Comparison of ENCODE assay signal across 8 cellular contexts in the genomic region with DNA sequence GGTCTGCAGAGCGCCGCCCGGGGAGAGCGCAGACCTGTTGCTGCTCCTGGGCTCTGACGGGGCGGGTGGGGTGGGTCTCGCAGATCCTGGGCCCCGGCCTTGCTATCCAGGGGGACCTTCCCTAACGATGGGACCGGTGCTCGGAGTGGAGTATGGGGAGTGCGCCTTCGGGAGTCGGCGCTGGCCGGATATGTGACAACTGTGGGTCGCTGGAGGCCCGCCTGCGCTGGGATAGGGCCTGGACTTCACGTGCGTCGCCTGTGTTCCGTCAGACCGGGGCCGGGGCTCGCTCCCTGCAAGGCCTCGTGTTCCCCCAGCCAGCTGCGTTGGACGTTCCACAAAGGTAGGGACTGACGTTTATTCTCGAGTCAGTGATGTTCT. TPM values are rescaled to one million over a fixed set of nuclear protein-coding genes. Genes with fewer than 3 reads are reported as not detected.
DNase-seq lines count a peak whose midpoint lies in the region; ATAC-seq, FAIRE-seq and TF ChIP-seq lines count a peak whose summit lies in the region.

No MANE protein-coding gene starts in this region.

- H3K36me3 ChIP-seq in Peyer's patch = no peaks in the 10 kb centered on the region
- H3K36me3 ChIP-seq in right lobe of liver = no peaks in the 10 kb centered on the region

- DNase-seq in A549 (ENCODE audit: low read depth in 1 of 2, low spot score in 1 of 2) = peak; percentile 10 to 32
- peak; percentile 39 to 68 (median 47) for DNase-seq in Peyer's patch
- no peak for DNase-seq in choroid plexus epithelial cell (ENCODE audit: low read depth)
- peak; percentile 65 to 78 (median 69) for DNase-seq in right lobe of liver
- peak; percentile 36 for DNase-seq in stimulated activated naive CD8-positive, alpha-beta T cell treated with anti-CD3 and anti-CD28 coated beads, Interleukin-15, Interleukin-2, amounts not matched to agents 100 U/mL and 50 U/mL, for 24 hours
- no peak for DNase-seq in DMS79 treated with DMSO at 0.1 percent for 48 hours (lab: John Stamatoyannopoulos, UW)
- DNase-seq in NCI-H2107 (lab: John Stamatoyannopoulos, UW) = no peak

- FAIRE-seq in A549 (lab: Jason Lieb, UNC) = no peak

- no peak for TF ChIP-seq RAD21 in A549 (conservative IDR thresholded peaks at IDR 0.05 in 1 of 2, IDR thresholded peaks at IDR 0.05 in 1 of 2)

- H3K4me1 ChIP-seq in A549 = peaks cover 37% of the 10 kb centered on the region
- H3K4me1 ChIP-seq in Peyer's patch = peaks cover 0 to 16% (median 1%) of the 10 kb centered on the region in 4 donors
- peaks cover 0 to 32% (median 7%) of the 10 kb centered on the region in 4 donors for H3K4me1 ChIP-seq in right lobe of liver

- TF ChIP-seq CTCF in A549 (IDR thresholded peaks at IDR 0.05) = no peak
- no peak for TF ChIP-seq CTCF in Peyer's patch (IDR thresholded peaks at IDR 0.05)
- no peak for TF ChIP-seq CTCF in choroid plexus epithelial cell (conservative IDR thresholded peaks at IDR 0.05; ENCODE audit: low read depth, low read length)
- TF ChIP-seq CTCF in right lobe of liver (IDR thresholded peaks at IDR 0.05) = no peak

- peak overlapping the region; percentile 78 for H3K4me2 ChIP-seq in A549

- POLR2A ChIA-PET in A549 (lab: Yijun Ruan, JAX) = no interaction called here

- intact Hi-C loops in right lobe of liver (cut with DNase I) = loop anchor here (10.0 kb wide), 1 partner anchor 121 kb away; no protein-coding TSS in a partner anchor

- WGBS in A549 (ENCODE audit: missing lambda C conversion rate) = 3% methylated on average over 18 of the region's 31 CpGs
- 0% methylated on average over 2 of the region's 31 CpGs for WGBS in right lobe of liver (ENCODE audit: insufficient coverage, low coverage, low lambda C conversion rate, missing lambda C conversion rate)

- H3K27ac ChIP-seq in A549 = peak overlapping the region; percentile 94 to 100
- H3K27ac ChIP-seq in Peyer's patch = peak overlapping the region in 3 of 4 donors; percentile 73 to 81 (median 77)
- peak overlapping the region; percentile 55 to 60 (median 59) for H3K27ac ChIP-seq in right lobe of liver

- TF ChIP-seq EP300 in A549 (IDR thresholded peaks at IDR 0.05) = no peak

- CTCF ChIA-PET in A549 (lab: Yijun Ruan, JAX) = no interaction called here

- TF ChIP-seq POLR2A in A549 (IDR thresholded peaks at IDR 0.05; ENCODE audit: low read length) (no peak), GM18505 (IDR thresholded peaks at IDR 0.05; ENCODE audit: borderline replicate concordance, extremely low read depth, insufficient read depth, insufficient read length) (no peak), Peyer's patch (IDR thresholded peaks at IDR 0.05) (no peak), right lobe of liver (IDR thresholded peaks at IDR 0.05) (peak; percentile 30)

- H3K4me3 ChIP-seq in A549 (peak overlapping the region; percentile 91), Peyer's patch (peak overlapping the region; percentile 50 to 65 (median 59)), choroid plexus epithelial cell (ENCODE audit: low read depth, low read length) (peak overlapping the region; percentile 62), right lobe of liver (peak overlapping the region; percentile 46 to 72 (median 69))

- H3K9me3 ChIP-seq in A549 (no peaks in the 10 kb centered on the region), Peyer's patch (no peaks in the 10 kb centered on the region), right lobe of liver (no peaks in the 10 kb centered on the region)

- peak; percentile 2 to 24; a peak in 3 of 6 replicates for ATAC-seq in A549
- peak; percentile 2 for ATAC-seq in GM18505 (IDR thresholded peaks at IDR 0.05; ENCODE audit: unreplicated experiment)
- peak; percentile 36 to 58 (median 46) for ATAC-seq in right lobe of liver
- no peak for ATAC-seq in stimulated activated naive CD8-positive, alpha-beta T cell treated with anti-CD3 and anti-CD28 coated beads, Interleukin-15, Interleukin-2, amounts not matched to agents 100 U/mL and 50 U/mL, for 24 hours

- H3K27me3 ChIP-seq in Peyer's patch (no peaks in the 10 kb centered on the region), right lobe of liver (no peaks in the 10 kb centered on the region)

TF ChIP-seq in A549, 52 proteins besides CTCF, POLR2A, EP300 and RAD21:
- TF ChIP-seq MAZ (IDR thresholded peaks at IDR 0.05; ENCODE audit: borderline replicate concordance, low read depth, low read length) (no peak), MAX (IDR thresholded peaks at IDR 0.05) (peak; percentile 42; the same call in 1 of the 2 replicates)

RNA-seq across cellular contexts. Expression of gene TBL1X, which starts 1.2 kb away (rescaled TPM):
- polyA plus RNA-seq in A549 (2011; rRNA removed) = 18.0 and 21.1 TPM in 2 replicates
- 11.4 and 13.4 TPM in 2 replicates for polyA plus RNA-seq in A549 (2012; cell fraction: cytosol; rRNA removed)
- 14.9 and 18.8 TPM in 2 replicates for polyA plus RNA-seq in A549 (2012; cell fraction: nucleus; rRNA removed)
- polyA plus RNA-seq in A549 (2017; fragmentation: RNase III; extraction: RNeasy Plus Mini Kit Qiagen cat#74134 plus additional on column Dnase treatment) = 14.3 to 15.1 TPM (median 14.6 TPM) in 3 replicates
- polyA minus RNA-seq in A549 (2011; rRNA and poly(A)+ RNA removed) = 46.1 and 50.7 TPM in 2 replicates
- total RNA-seq in Peyer's patch = 10 to 100 TPM in 1 of 4 donors, 1 to 10 TPM in 3; 3.9 to 29.7 (median 5.0) TPM
- total RNA-seq in right lobe of liver = 10 to 100 TPM; 18.0 to 40.7 (median 20.8) TPM

Comparison
In these comparisons a context has a peak if more than half of its experiments do, and no peak if none do; other contexts are left out.
1. DNase-seq: peak in A549 (2 of 2), Peyer's patch (3 of 3), right lobe of liver (3 of 3) and stimulated activated naive CD8-positive, alpha-beta T cell treated with anti-CD3 and anti-CD28 coated beads, Interleukin-15, Interleukin-2, amounts not matched to agents 100 U/mL and 50 U/mL, for 24 hours (single experiment); none in choroid plexus epithelial cell (single experiment), DMS79 treated with DMSO at 0.1 percent for 48 hours (single experiment) and NCI-H2107 (single experiment).
2. Peak in every context shown above with its lines, with median percentiles within 50 percentile points of each other: H3K27ac ChIP-seq and H3K4me3 ChIP-seq.